In genomic region chr15:73991726-73992593, GRCh38 we compare ENCODE assay signal across 8 cellular contexts. TPM values are rescaled to one million over a fixed set of nuclear protein-coding genes. Genes with fewer than 3 reads are reported as not detected.
DNase-seq lines count a peak whose midpoint lies in the region; ATAC-seq lines count a peak whose summit lies in the region.

A gene with protein sequence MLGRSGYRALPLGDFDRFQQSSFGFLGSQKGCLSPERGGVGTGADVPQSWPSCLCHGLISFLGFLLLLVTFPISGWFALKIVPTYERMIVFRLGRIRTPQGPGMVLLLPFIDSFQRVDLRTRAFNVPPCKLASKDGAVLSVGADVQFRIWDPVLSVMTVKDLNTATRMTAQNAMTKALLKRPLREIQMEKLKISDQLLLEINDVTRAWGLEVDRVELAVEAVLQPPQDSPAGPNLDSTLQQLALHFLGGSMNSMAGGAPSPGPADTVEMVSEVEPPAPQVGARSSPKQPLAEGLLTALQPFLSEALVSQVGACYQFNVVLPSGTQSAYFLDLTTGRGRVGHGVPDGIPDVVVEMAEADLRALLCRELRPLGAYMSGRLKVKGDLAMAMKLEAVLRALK (minus strand): TSS chr15:73992295. CDS start chr15:73992223, 72 bp downstream.

- peak within 1 kb of the TSS; percentile 74 for H3K4me3 Mint-ChIP-seq in activated CD4-positive, alpha-beta T cell treated with anti-CD3 and anti-CD28 coated beads for 36 hours

- CTCF ChIA-PET in activated CD4-positive, alpha-beta T cell treated with anti-CD3 and anti-CD28 coated beads for 36 hours (lab: Charles Lee) = interaction anchor here (0.6 to 6.1 kb wide), 8 partner anchors 10 to 51 kb away, joined by 3 to 54 read pairs (median 4); no protein-coding TSS in a partner anchor

- peak; percentile 77 for ATAC-seq in GM19035 (IDR thresholded peaks at IDR 0.05; ENCODE audit: unreplicated experiment)
- ATAC-seq in HG03342 (IDR thresholded peaks at IDR 0.05; ENCODE audit: unreplicated experiment) = peak; percentile 72
- peak; percentile 74 for ATAC-seq in activated CD4-positive, alpha-beta T cell treated with anti-CD3 and anti-CD28 coated beads for 36 hours

- H3K36me3 Mint-ChIP-seq in activated CD4-positive, alpha-beta T cell treated with anti-CD3 and anti-CD28 coated beads for 36 hours (ENCODE audit: low read depth) = peaks cover 5% of the 10 kb centered on the region

- no peaks in the 10 kb centered on the region for H3K27me3 Mint-ChIP-seq in activated CD4-positive, alpha-beta T cell treated with anti-CD3 and anti-CD28 coated beads for 36 hours

- peaks cover 42% of the 10 kb centered on the region for H3K4me1 Mint-ChIP-seq in activated CD4-positive, alpha-beta T cell treated with anti-CD3 and anti-CD28 coated beads for 36 hours

- peak within 1 kb of the TSS; percentile 65 for H3K27ac ChIP-seq in cingulate gyrus (ENCODE audit: low read depth, low read length)

- intact Hi-C loops in activated CD4-positive, alpha-beta T cell treated with anti-CD3 and anti-CD28 coated beads for 36 hours (cut with DNase I, micrococcal nuclease) = loop anchor here (1.0 to 10.0 kb wide), 13 partner anchors 357 to 1757 kb away; partner anchors contain the start of genes ADPGK (in 1 of the 2), ARID3B (in 1 of the 2), ARIH1 (in 1 of the 2) and C15orf39 (in 1 of the 2)

- peak within 1 kb of the TSS; percentile 86 for H3K27ac Mint-ChIP-seq in activated CD4-positive, alpha-beta T cell treated with anti-CD3 and anti-CD28 coated beads for 36 hours

- peak; percentile 89 for DNase-seq in Ammon's horn (ENCODE audit: low spot score)
- DNase-seq in NCI-H510A (lab: John Stamatoyannopoulos, UW) = peak; percentile 82
- peak; percentile 96 for DNase-seq in activated CD4-positive, alpha-beta T cell treated with anti-CD3 and anti-CD28 coated beads for 36 hours
- DNase-seq in kidney tubule cell (ENCODE audit: low spot score) = peak; percentile 96
- peak; percentile 84 to 99 for DNase-seq in stimulated activated CD4-positive, alpha-beta T cell treated with anti-CD3 and anti-CD28 coated beads, Interleukin-1b, Interleukin-23, amount 100 ng/mL, for 1 hour (ENCODE audit: low read depth in 2 of 2)

- POLR2A ChIA-PET in activated CD4-positive, alpha-beta T cell treated with anti-CD3 and anti-CD28 coated beads for 36 hours (lab: Charles Lee) = no interaction called here

- no peaks in the 10 kb centered on the region for H3K9me3 Mint-ChIP-seq in activated CD4-positive, alpha-beta T cell treated with anti-CD3 and anti-CD28 coated beads for 36 hours (ENCODE audit: low read depth)

RNA-seq across cellular contexts. Expression of the gene that starts here (rescaled TPM):
- 1 to 10 TPM; 6.3 to 7.1 TPM for total RNA-seq in activated CD4-positive, alpha-beta T cell treated with anti-CD3 and anti-CD28 coated beads for 36 hours

Comparison
In these comparisons a context has a peak if more than half of its experiments do, and no peak if none do; other contexts are left out.
1. Peak in every context shown above with its lines: DNase-seq, ATAC-seq and H3K27ac ChIP-seq.